8 cellular contexts compared by ENCODE assay signal in genomic region chr5:77167695-77168111, GRCh38. TPM values are rescaled to one million over a fixed set of nuclear protein-coding genes. Genes with fewer than 3 reads are reported as not detected.
A peak's percentile ranks its signal among the peaks of the same experiment; 100 is the strongest.
DNase-seq lines count a peak whose midpoint lies in the region; ATAC-seq and TF ChIP-seq lines count a peak whose summit lies in the region.
"Had no signal": no experiment of that assay in that cellular context is flagged by ENCODE, and none has a peak within 500 bp of the region (broad histone marks: within the 10 kb centered on the region; RNA-seq: fewer than 3 reads in every experiment).

No MANE protein-coding gene starts in this region.

- H3K27ac Mint-ChIP-seq in HFFc6 (peak overlapping the region; percentile 90), nephron progenitor cell (no peak overlapping the region)

- H3K4ac ChIP-seq in neuronal stem cell (ENCODE audit: low read length) = no peak overlapping the region

- no peak overlapping the region for H2BK120ac ChIP-seq in neuronal stem cell (ENCODE audit: low read depth, low read length)

- H2AK5ac ChIP-seq in neuronal stem cell (ENCODE audit: low read depth, low read length) = no peak overlapping the region

- no peak overlapping the region for H2BK5ac ChIP-seq in neuronal stem cell (ENCODE audit: low read length)

- H3K4me2 ChIP-seq in neuronal stem cell (ENCODE audit: insufficient read depth, low read length, poor library complexity, severe bottlenecking) = no peak overlapping the region

- intact Hi-C loops in left cardiac atrium (cut with DNase I) = no loop called here

- H2BK12ac ChIP-seq in neuronal stem cell (ENCODE audit: low read length) = no peak overlapping the region

- H3K14ac ChIP-seq in neuronal stem cell (ENCODE audit: low read length) = no peak overlapping the region

- no peak overlapping the region for H4K8ac ChIP-seq in neuronal stem cell (ENCODE audit: low read depth, low read length)

- peak; percentile 51 to 76 for ATAC-seq in left cardiac atrium

- peaks cover 0 to 4% (median 0%) of the 10 kb centered on the region in 3 experiments for H3K27me3 ChIP-seq in neuronal stem cell (ENCODE audit: control insufficient read depth in 3 of 3, insufficient read depth in 3 of 3, low read depth in 1 of 3, low read length in 3 of 3)

- no peaks in the 10 kb centered on the region for H3K36me3 ChIP-seq in neuronal stem cell (replicated peaks in 1 of 2; ENCODE audit: control insufficient read depth in 2 of 2, insufficient read depth in 2 of 2, low read length in 2 of 2)

- H3K4me1 Mint-ChIP-seq in HFFc6 (ENCODE audit: low read depth) (peaks cover 28% of the 10 kb centered on the region), nephron progenitor cell (peaks cover 6% of the 10 kb centered on the region)

- H3K36me3 Mint-ChIP-seq in HFFc6 (ENCODE audit: low read depth) = no peaks in the 10 kb centered on the region
- H3K36me3 Mint-ChIP-seq in nephron progenitor cell (ENCODE audit: low read depth) = peaks cover 13% of the 10 kb centered on the region

- H2AFZ ChIP-seq in neuronal stem cell (ENCODE audit: low read length) = no peak overlapping the region

- no peak overlapping the region for H3K23ac ChIP-seq in neuronal stem cell (ENCODE audit: low read depth, low read length, poor library complexity)

- H3K27me3 Mint-ChIP-seq in HFFc6 (ENCODE audit: insufficient read depth) = peaks cover 14% of the 10 kb centered on the region
- H3K27me3 Mint-ChIP-seq in nephron progenitor cell (ENCODE audit: low read depth, poor library complexity) = peaks cover 10% of the 10 kb centered on the region

- H3K9ac ChIP-seq in neuronal stem cell (ENCODE audit: low read depth, low read length, poor library complexity) = no peak overlapping the region

- H3K4me3 ChIP-seq in neuronal stem cell (ENCODE audit: low read length in 2 of 2) = no peak overlapping the region

- no peaks in the 10 kb centered on the region for H3K4me1 ChIP-seq in neuronal stem cell (ENCODE audit: control insufficient read depth in 2 of 2, insufficient read depth in 1 of 2, low read depth in 1 of 2, low read length in 2 of 2)

- no peaks in the 10 kb centered on the region for H3K9me3 Mint-ChIP-seq in HFFc6
- H3K9me3 Mint-ChIP-seq in nephron progenitor cell = no peaks in the 10 kb centered on the region

- H3K27ac ChIP-seq in VCaP (peak overlapping the region; percentile 97), substantia nigra (ENCODE audit: low read depth, low read length, poor library complexity, severe bottlenecking) (peak overlapping the region; percentile 82), neuronal stem cell (replicated peaks; ENCODE audit: low read length) (no peak overlapping the region)

- H3K9me3 ChIP-seq in neuronal stem cell (replicated peaks in 1 of 2; ENCODE audit: control insufficient read depth in 2 of 2, insufficient read depth in 1 of 2, low read depth in 1 of 2, low read length in 2 of 2) = no peaks in the 10 kb centered on the region

- no peaks in the 10 kb centered on the region for H3K79me1 ChIP-seq in neuronal stem cell (ENCODE audit: low read depth, low read length)

- no peak for TF ChIP-seq CTCF in HFFc6 (IDR thresholded peaks at IDR 0.05)
- no peak for TF ChIP-seq CTCF in VCaP (conservative IDR thresholded peaks at IDR 0.05)
- TF ChIP-seq CTCF in nephron progenitor cell (IDR thresholded peaks at IDR 0.05) = no peak

- H3K18ac ChIP-seq in neuronal stem cell (ENCODE audit: low read length) = no peak overlapping the region

- no peak overlapping the region for H2BK15ac ChIP-seq in neuronal stem cell (ENCODE audit: low read length)

- H3K4me3 Mint-ChIP-seq in HFFc6 (peak overlapping the region; percentile 69), nephron progenitor cell (no peak overlapping the region)

- no peak overlapping the region for H4K91ac ChIP-seq in neuronal stem cell (ENCODE audit: low read depth, low read length, poor library complexity)

- WGBS in neuronal stem cell (ENCODE audit: extremely low coverage in 2 of 2, insufficient read length in 2 of 2, insufficient replicate concordance in 1 of 2), 2 donors = no CpG with 5 or more reads among the region's 4 CpGs

- DNase-seq in HFFc6 (peak; percentile 76), left cardiac atrium (no peak), substantia nigra (lab: John Stamatoyannopoulos, UW) (peak in 1 of 49 donors; percentile 34), neuronal stem cell (ENCODE audit: low spot score) (no peak), nephron progenitor cell (no peak)
- DNase-seq in stimulated activated CD4-positive, alpha-beta T cell treated with anti-CD3 and anti-CD28 coated beads, Interleukin-12 subunit alpha, Interleukin-12 subunit beta, amount 100 ng/mL, for 4 hours = no peak
- DNase-seq: RPMI8226 had no signal

RNA-seq across cellular contexts. Expression of gene PDE8B, which starts 42.8 kb away (rescaled TPM):
- total RNA-seq in HFFc6 (2021; fragmentation: NEBNext Ultra II Directional; extraction: Animal tissue kit (Norgen Biotek cat#: 25700)) = under 1 TPM in 1 of 6 experiments, not detected in 5; 0.14 TPM
- total RNA-seq in left cardiac atrium = 10 to 100 TPM; 20.8 to 40.2 TPM
- polyA plus RNA-seq in neuronal stem cell (2013, experiment 1 of 2) = 0.88 TPM
- polyA plus RNA-seq in neuronal stem cell (2013, experiment 2 of 2) = 0.94 TPM

Comparison
In these comparisons a context has a peak if more than half of its experiments do, and no peak if none do; other contexts are left out.
1. RNA of gene PDE8B, which starts 42.8 kb away (total RNA-seq): 20.8 to 40.2 TPM in left cardiac atrium; 0.14 TPM in HFFc6; every median in the first group is over 10 times any median in the second.